Comparison of ENCODE assay signal across 1 cellular context in the genomic region with DNA sequence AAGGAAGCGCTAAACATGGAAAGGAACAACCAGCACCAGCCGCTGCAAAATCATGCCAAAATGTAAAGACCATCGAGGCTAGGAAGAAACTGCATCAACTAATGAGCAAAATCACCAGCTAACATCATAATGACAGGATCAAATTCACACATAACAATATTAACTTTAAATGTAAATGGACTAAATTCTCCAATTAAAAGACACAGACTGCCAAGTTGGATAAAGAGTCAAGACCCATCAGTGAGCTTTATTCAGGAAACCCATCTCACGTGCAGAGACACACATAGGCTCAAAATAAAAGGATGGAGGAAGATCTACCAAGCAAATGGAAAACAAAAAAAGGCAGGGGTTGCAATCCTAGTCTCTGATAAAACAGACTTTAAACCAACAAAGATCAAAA. TPM values are rescaled to one million over a fixed set of nuclear protein-coding genes. Genes with fewer than 3 reads are reported as not detected.
"Had no signal": no experiment of that assay in that cellular context is flagged by ENCODE, and none has a peak within 500 bp of the region (broad histone marks: within the 10 kb centered on the region; RNA-seq: fewer than 3 reads in every experiment).

No MANE protein-coding gene starts in this region.

RNA-seq across cellular contexts. Expression of gene KCNQ5, which starts 49.9 kb away (rescaled TPM):
- total RNA-seq: pulmonary artery endothelial cell had no signal
